Comparison of ENCODE assay signal across 2 cellular contexts in the genomic region with DNA sequence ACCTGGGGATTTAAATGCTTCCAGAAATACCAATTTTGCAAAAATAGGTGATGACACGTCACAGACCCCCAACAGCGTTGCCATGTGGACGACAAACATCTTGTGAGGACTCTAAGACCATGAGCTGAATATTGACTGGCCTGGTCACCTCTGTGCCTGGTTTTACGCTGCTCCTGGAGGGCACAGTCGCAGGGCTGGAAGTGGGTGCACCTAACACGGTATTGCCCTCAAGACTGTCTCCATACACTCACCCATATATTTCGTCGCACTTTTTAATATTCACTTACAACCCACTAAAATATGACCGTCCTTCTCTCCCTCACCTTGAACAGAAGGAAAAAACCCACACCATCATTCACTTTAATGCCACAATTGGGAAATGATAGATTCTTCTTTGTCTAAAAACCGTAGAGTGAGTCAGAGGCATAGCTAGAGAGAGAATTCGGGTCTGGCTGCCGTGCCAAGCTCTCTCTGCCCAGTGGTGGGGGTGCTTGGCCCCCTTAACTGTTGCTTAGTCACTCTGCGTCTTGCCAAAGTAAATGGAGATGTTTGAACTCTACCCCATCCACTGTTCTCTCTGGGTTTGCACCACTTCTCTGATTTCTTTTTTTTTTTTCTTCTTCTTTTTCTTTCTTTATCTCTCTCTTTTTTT.
TF ChIP-seq lines count a peak whose summit lies in the region.

No MANE protein-coding gene starts in this region.

TF ChIP-seq in HepG2, 621 proteins besides CTCF, POLR2A, EP300 and RAD21:
- TF ChIP-seq ZNF749 (CRISPR knock-in tag; IDR thresholded peaks at IDR 0.05; ENCODE audit: borderline replicate concordance) (no peak), CREB1 (IDR thresholded peaks at IDR 0.05) (peak; percentile 46), CREB1 (CRISPR knock-in tag; IDR thresholded peaks at IDR 0.05) (no peak), CHD4 (IDR thresholded peaks at IDR 0.05; ENCODE audit: borderline replicate concordance, low read length) (no peak)

TF ChIP-seq in SK-N-SH, 30 proteins besides CTCF, POLR2A, EP300 and RAD21:
- no peak for TF ChIP-seq FOXJ3 (CRISPR knock-in tag; IDR thresholded peaks at IDR 0.05)
- TF ChIP-seq GATA2 (CRISPR knock-in tag; IDR thresholded peaks at IDR 0.05) = no peak
- TF ChIP-seq NFIC (IDR thresholded peaks at IDR 0.05; ENCODE audit: borderline replicate concordance) = peak; percentile 95
- peak; percentile 75 for TF ChIP-seq PBX3 (IDR thresholded peaks at IDR 0.05)
- TF ChIP-seq ELF1 (IDR thresholded peaks at IDR 0.05) = no peak
- TF ChIP-seq, protein P1, sequence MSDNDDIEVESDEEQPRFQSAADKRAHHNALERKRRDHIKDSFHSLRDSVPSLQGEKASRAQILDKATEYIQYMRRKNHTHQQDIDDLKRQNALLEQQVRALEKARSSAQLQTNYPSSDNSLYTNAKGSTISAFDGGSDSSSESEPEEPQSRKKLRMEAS (IDR thresholded peaks at IDR 0.05; ENCODE audit: low read depth) = no peak
- no peak for TF ChIP-seq CHD2 (IDR thresholded peaks at IDR 0.05; ENCODE audit: low read length, partially characterized antibody)
- TF ChIP-seq EZH2phosphoT487 (IDR thresholded peaks at IDR 0.05; ENCODE audit: borderline replicate concordance, low read depth) = no peak
- TF ChIP-seq GABPA (IDR thresholded peaks at IDR 0.05; ENCODE audit: low read depth) = no peak
- 0 out of 2 replicates have a peak, but pooled peaks have one; percentile 24 for TF ChIP-seq RXRA (IDR thresholded peaks at IDR 0.05; ENCODE audit: borderline replicate concordance, low read depth)
- TF ChIP-seq TEAD4 (IDR thresholded peaks at IDR 0.05; ENCODE audit: borderline replicate concordance, insufficient read depth) = no peak
- TF ChIP-seq, protein P2, sequence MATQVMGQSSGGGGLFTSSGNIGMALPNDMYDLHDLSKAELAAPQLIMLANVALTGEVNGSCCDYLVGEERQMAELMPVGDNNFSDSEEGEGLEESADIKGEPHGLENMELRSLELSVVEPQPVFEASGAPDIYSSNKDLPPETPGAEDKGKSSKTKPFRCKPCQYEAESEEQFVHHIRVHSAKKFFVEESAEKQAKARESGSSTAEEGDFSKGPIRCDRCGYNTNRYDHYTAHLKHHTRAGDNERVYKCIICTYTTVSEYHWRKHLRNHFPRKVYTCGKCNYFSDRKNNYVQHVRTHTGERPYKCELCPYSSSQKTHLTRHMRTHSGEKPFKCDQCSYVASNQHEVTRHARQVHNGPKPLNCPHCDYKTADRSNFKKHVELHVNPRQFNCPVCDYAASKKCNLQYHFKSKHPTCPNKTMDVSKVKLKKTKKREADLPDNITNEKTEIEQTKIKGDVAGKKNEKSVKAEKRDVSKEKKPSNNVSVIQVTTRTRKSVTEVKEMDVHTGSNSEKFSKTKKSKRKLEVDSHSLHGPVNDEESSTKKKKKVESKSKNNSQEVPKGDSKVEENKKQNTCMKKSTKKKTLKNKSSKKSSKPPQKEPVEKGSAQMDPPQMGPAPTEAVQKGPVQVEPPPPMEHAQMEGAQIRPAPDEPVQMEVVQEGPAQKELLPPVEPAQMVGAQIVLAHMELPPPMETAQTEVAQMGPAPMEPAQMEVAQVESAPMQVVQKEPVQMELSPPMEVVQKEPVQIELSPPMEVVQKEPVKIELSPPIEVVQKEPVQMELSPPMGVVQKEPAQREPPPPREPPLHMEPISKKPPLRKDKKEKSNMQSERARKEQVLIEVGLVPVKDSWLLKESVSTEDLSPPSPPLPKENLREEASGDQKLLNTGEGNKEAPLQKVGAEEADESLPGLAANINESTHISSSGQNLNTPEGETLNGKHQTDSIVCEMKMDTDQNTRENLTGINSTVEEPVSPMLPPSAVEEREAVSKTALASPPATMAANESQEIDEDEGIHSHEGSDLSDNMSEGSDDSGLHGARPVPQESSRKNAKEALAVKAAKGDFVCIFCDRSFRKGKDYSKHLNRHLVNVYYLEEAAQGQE (IDR thresholded peaks at IDR 0.05; ENCODE audit: low read depth, low read length) = no peak
- no peak for TF ChIP-seq POLR2AphosphoS5 (IDR thresholded peaks at IDR 0.05; ENCODE audit: low read depth, low read length)
- TF ChIP-seq, protein P3, sequence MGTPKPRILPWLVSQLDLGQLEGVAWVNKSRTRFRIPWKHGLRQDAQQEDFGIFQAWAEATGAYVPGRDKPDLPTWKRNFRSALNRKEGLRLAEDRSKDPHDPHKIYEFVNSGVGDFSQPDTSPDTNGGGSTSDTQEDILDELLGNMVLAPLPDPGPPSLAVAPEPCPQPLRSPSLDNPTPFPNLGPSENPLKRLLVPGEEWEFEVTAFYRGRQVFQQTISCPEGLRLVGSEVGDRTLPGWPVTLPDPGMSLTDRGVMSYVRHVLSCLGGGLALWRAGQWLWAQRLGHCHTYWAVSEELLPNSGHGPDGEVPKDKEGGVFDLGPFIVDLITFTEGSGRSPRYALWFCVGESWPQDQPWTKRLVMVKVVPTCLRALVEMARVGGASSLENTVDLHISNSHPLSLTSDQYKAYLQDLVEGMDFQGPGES (IDR thresholded peaks at IDR 0.05; ENCODE audit: low read depth, low read length) = no peak
- TF ChIP-seq MEF2A (IDR thresholded peaks at IDR 0.05; ENCODE audit: borderline replicate concordance, low read depth) = 0 out of 2 replicates have a peak, but pooled peaks have one; percentile 20
- peak; percentile 82 for TF ChIP-seq JUND (IDR thresholded peaks at IDR 0.05)
- TF ChIP-seq USF2 (IDR thresholded peaks at IDR 0.05; ENCODE audit: borderline replicate concordance, low read depth, low read length) = no peak
- no peak for TF ChIP-seq SMC3 (IDR thresholded peaks at IDR 0.05; ENCODE audit: low read depth, low read length)
- no peak for TF ChIP-seq MXI1 (IDR thresholded peaks at IDR 0.05; ENCODE audit: low read depth, low read length)
- TF ChIP-seq YY1 (IDR thresholded peaks at IDR 0.05; ENCODE audit: low read depth) = no peak
- peak; percentile 56; the same call in 1 of the 2 replicates for TF ChIP-seq TCF12 (IDR thresholded peaks at IDR 0.05)
- no peak for TF ChIP-seq RCOR1 (IDR thresholded peaks at IDR 0.05; ENCODE audit: low read length)
- TF ChIP-seq RFX5 (IDR thresholded peaks at IDR 0.05; ENCODE audit: low read length) = no peak
- no peak for TF ChIP-seq USF1 (IDR thresholded peaks at IDR 0.05; ENCODE audit: borderline replicate concordance, low read depth)
- no peak for TF ChIP-seq SIN3A (IDR thresholded peaks at IDR 0.05; ENCODE audit: borderline replicate concordance, low read depth, low read length)
- no peak for TF ChIP-seq NRF1 (IDR thresholded peaks at IDR 0.05; ENCODE audit: low read depth, low read length)
- peak; percentile 83 for TF ChIP-seq FOSL2 (IDR thresholded peaks at IDR 0.05; ENCODE audit: borderline replicate concordance, low read depth)
- no peak for TF ChIP-seq TAF1 (IDR thresholded peaks at IDR 0.05; ENCODE audit: borderline replicate concordance, low read depth, low read length)
- no peak for TF ChIP-seq ZBTB33 (IDR thresholded peaks at IDR 0.05; ENCODE audit: borderline replicate concordance, low read depth)
- no peak for TF ChIP-seq FOXM1 (IDR thresholded peaks at IDR 0.05; ENCODE audit: low read depth)
TF ChIP-seq in SK-N-SH: peak in this region for 7.
